10 cellular contexts compared by ENCODE assay signal in the genomic region with DNA sequence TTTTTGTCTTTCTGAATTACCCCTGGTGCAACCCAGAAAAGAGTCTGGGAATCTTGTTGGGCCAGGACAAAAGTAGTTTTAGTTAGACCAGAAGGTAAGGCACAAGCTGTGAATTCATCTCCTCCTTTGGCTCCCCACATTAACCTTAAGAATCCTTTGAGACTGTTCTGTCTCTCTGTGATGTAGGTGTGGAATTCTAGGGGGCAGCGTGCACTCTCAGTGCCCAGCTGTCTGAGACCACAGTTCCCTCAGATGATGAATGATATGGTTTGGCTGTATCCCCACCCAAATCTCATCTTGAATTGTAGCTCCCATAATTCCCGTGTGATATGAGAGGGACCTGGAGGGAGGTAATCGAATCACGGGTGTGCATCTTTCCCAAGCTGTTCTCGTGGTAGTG. TPM values are rescaled to one million over a fixed set of nuclear protein-coding genes. Genes with fewer than 3 reads are reported as not detected.
A peak's percentile ranks its signal among the peaks of the same experiment; 100 is the strongest.
DNase-seq lines count a peak whose midpoint lies in the region; TF ChIP-seq lines count a peak whose summit lies in the region.
"Had no signal": no experiment of that assay in that cellular context is flagged by ENCODE, and none has a peak within 500 bp of the region (broad histone marks: within the 10 kb centered on the region; RNA-seq: fewer than 3 reads in every experiment).

No MANE protein-coding gene starts in this region.

- TF ChIP-seq CTCF in fibroblast of lung (conservative IDR thresholded peaks at IDR 0.05 in 1 of 2, IDR thresholded peaks at IDR 0.05 in 1 of 2; ENCODE audit: low read depth in 1 of 2, low read length in 2 of 2) (no peak), right atrium auricular region (IDR thresholded peaks at IDR 0.05) (no peak)

- H3K27ac Mint-ChIP-seq in activated CD4-positive, alpha-beta T cell treated with anti-CD3 and anti-CD28 coated beads, Interleukin-2, amount 10 ng/mL, durations not matched to agents 7 days and 5 days, result peak overlapping the region; percentile 89

- H3K4me2 ChIP-seq in fibroblast of lung (ENCODE audit: extremely low read depth, insufficient read depth, low read length) (peak overlapping the region; percentile 90), skeletal muscle satellite cell (ENCODE audit: low read length) (peak overlapping the region; percentile 87)

- H3K27ac ChIP-seq in SJCRH30, result peak overlapping the region; percentile 46; the same call in 1 of the 2 replicates
- H3K27ac ChIP-seq in fibroblast of lung (ENCODE audit: insufficient read depth, low read length), result no peak overlapping the region
- no peak overlapping the region for H3K27ac ChIP-seq in right atrium auricular region

- peaks cover 3% of the 10 kb centered on the region; the same call in 1 of the 2 replicates for H3K36me3 ChIP-seq in SJCRH30
- H3K36me3 ChIP-seq in fibroblast of lung (ENCODE audit: control insufficient read depth, insufficient read depth, low read length), result no peaks in the 10 kb centered on the region
- H3K36me3 ChIP-seq in skeletal muscle satellite cell (ENCODE audit: insufficient read depth, low read length), result no peaks in the 10 kb centered on the region
- H3K36me3 ChIP-seq in right atrium auricular region, result no peaks in the 10 kb centered on the region

- H4K20me1 ChIP-seq in fibroblast of lung (ENCODE audit: control insufficient read depth, extremely low read depth, insufficient read depth, low read length), result no peaks in the 10 kb centered on the region

- H3K4me3 Mint-ChIP-seq in activated CD4-positive, alpha-beta T cell treated with anti-CD3 and anti-CD28 coated beads, Interleukin-2, amount 10 ng/mL, durations not matched to agents 7 days and 5 days, result peak overlapping the region; percentile 94

- H3K9me3 ChIP-seq in SJCRH30 (replicated peaks) (no peaks in the 10 kb centered on the region), fibroblast of lung (ENCODE audit: control insufficient read depth, insufficient read depth, low read depth, low read length) (no peaks in the 10 kb centered on the region), skeletal muscle satellite cell (replicated peaks; ENCODE audit: low read length) (no peaks in the 10 kb centered on the region), right atrium auricular region (no peaks in the 10 kb centered on the region)

- H3K9ac ChIP-seq in fibroblast of lung (ENCODE audit: insufficient read depth, low read length) (no peak overlapping the region), skeletal muscle satellite cell (ENCODE audit: low read depth, low read length) (no peak overlapping the region)

- H3K4me3 ChIP-seq in SJCRH30, result no peak overlapping the region; the same call in 1 of the 2 replicates
- H3K4me3 ChIP-seq in fibroblast of lung (replicated peaks in 1 of 4; ENCODE audit: control extremely low read depth in 1 of 4, insufficient read depth in 1 of 4, low read depth in 3 of 4, low read length in 4 of 4), result peak overlapping the region in 3 of 4 experiments; percentile 91 to 95 (median 91)
- H3K4me3 ChIP-seq in skeletal muscle satellite cell (ENCODE audit: low read length), result peak overlapping the region; percentile 91
- no peak overlapping the region for H3K4me3 ChIP-seq in right atrium auricular region

- peaks cover 3% of the 10 kb centered on the region for H3K79me2 ChIP-seq in fibroblast of lung (ENCODE audit: control insufficient read depth, insufficient read depth, low read length)

- CTCF ChIA-PET in activated CD4-positive, alpha-beta T cell treated with anti-CD3 and anti-CD28 coated beads, Interleukin-2, amount 10 ng/mL, durations not matched to agents 7 days and 5 days (lab: Charles Lee), result interaction anchor here (1.1 to 1.4 kb wide), 2 partner anchors 13 to 15 kb away, joined by 3 read pairs; no protein-coding TSS in a partner anchor

- no peak overlapping the region for H2AFZ ChIP-seq in fibroblast of lung (ENCODE audit: low read length)

- H3K9me3 Mint-ChIP-seq in activated CD4-positive, alpha-beta T cell treated with anti-CD3 and anti-CD28 coated beads, Interleukin-2, amount 10 ng/mL, durations not matched to agents 7 days and 5 days, result peaks cover 36% of the 10 kb centered on the region

- no peak for DNase-seq in activated CD4-positive, alpha-beta T cell treated with anti-CD3 and anti-CD28 coated beads, Interleukin-2, amount 10 ng/mL, durations not matched to agents 7 days and 5 days
- no peak for DNase-seq in activated CD4-positive, alpha-beta T cell treated with anti-CD3 and anti-CD28 coated beads for 48 hours
- DNase-seq in SJCRH30 (no peak), fibroblast of lung (ENCODE audit: low read depth in 2 of 2) (no peak), right atrium auricular region (ENCODE audit: low spot score) (no peak), NCI-H2107 treated with DMSO at 0.1 percent for 48 hours (lab: John Stamatoyannopoulos, UW; ENCODE audit: unreplicated experiment) (no peak), LoVo (ENCODE audit: low spot score) (no peak)
- DNase-seq: cerebellar nuclear complex, NCI-H82 had no signal

- H3K4me1 ChIP-seq in SJCRH30, result peaks cover 3% of the 10 kb centered on the region; the same call in 1 of the 2 replicates
- H3K4me1 ChIP-seq in fibroblast of lung (ENCODE audit: control insufficient read depth, extremely low read depth, insufficient read depth, low read length), result no peaks in the 10 kb centered on the region
- H3K4me1 ChIP-seq in skeletal muscle satellite cell (ENCODE audit: control insufficient read depth, insufficient read depth, low read length), result peaks cover 5% of the 10 kb centered on the region
- H3K4me1 ChIP-seq in right atrium auricular region, result peaks cover 0 to 31% of the 10 kb centered on the region in 2 donors

- H3K27me3 ChIP-seq in SJCRH30 (no peaks in the 10 kb centered on the region), fibroblast of lung (ENCODE audit: control insufficient read depth, insufficient read depth, low read length) (no peaks in the 10 kb centered on the region), skeletal muscle satellite cell (ENCODE audit: control insufficient read depth, insufficient read depth, low read length) (no peaks in the 10 kb centered on the region), right atrium auricular region (no peaks in the 10 kb centered on the region)

- no peaks in the 10 kb centered on the region for H3K27me3 Mint-ChIP-seq in activated CD4-positive, alpha-beta T cell treated with anti-CD3 and anti-CD28 coated beads, Interleukin-2, amount 10 ng/mL, durations not matched to agents 7 days and 5 days

- H3K36me3 Mint-ChIP-seq in activated CD4-positive, alpha-beta T cell treated with anti-CD3 and anti-CD28 coated beads, Interleukin-2, amount 10 ng/mL, durations not matched to agents 7 days and 5 days (ENCODE audit: low read depth), result peaks cover 54% of the 10 kb centered on the region

- H3K4me1 Mint-ChIP-seq in activated CD4-positive, alpha-beta T cell treated with anti-CD3 and anti-CD28 coated beads, Interleukin-2, amount 10 ng/mL, durations not matched to agents 7 days and 5 days, result peaks cover 41% of the 10 kb centered on the region

- POLR2A ChIA-PET in activated CD4-positive, alpha-beta T cell treated with anti-CD3 and anti-CD28 coated beads, Interleukin-2, amount 10 ng/mL, durations not matched to agents 7 days and 5 days (lab: Charles Lee), result no interaction called here

RNA-seq across cellular contexts. Expression of gene ZNF506, which starts 43.9 kb away (rescaled TPM):
- 10 to 100 TPM; 23.0 to 26.7 TPM for total RNA-seq in activated CD4-positive, alpha-beta T cell treated with anti-CD3 and anti-CD28 coated beads, Interleukin-2, amount 10 ng/mL, durations not matched to agents 7 days and 5 days
- total RNA-seq in SJCRH30 (2014; rRNA removed; shearing (Covaris generic)), result 23.6 and 31.6 TPM in 2 replicates
- total RNA-seq in fibroblast of lung (11.0 and 16.5 TPM in 2 replicates), right atrium auricular region (10 to 100 TPM; 14.2 to 18.2 TPM)
- 7.6 and 9.6 TPM in 2 replicates for polyA plus RNA-seq in fibroblast of lung
- polyA plus RNA-seq in fibroblast of lung (2012), result 6.0 and 6.6 TPM in 2 replicates
- polyA minus RNA-seq in fibroblast of lung (ENCODE audit: low replicate concordance), result 5.2 and 15.4 TPM in 2 replicates
- total RNA-seq in skeletal muscle satellite cell (2012; rRNA removed), result 3.9 and 7.9 TPM in 2 replicates

RNA-seq across cellular contexts. Expression of gene ZNF14, which starts 44.8 kb away (rescaled TPM):
- 1 to 10 TPM; 7.9 to 8.9 TPM for total RNA-seq in activated CD4-positive, alpha-beta T cell treated with anti-CD3 and anti-CD28 coated beads, Interleukin-2, amount 10 ng/mL, durations not matched to agents 7 days and 5 days
- 7.8 and 7.9 TPM in 2 replicates for total RNA-seq in SJCRH30 (2014; rRNA removed; shearing (Covaris generic))
- 6.2 and 7.9 TPM in 2 replicates for total RNA-seq in fibroblast of lung
- 2.6 and 3.7 TPM in 2 replicates for polyA plus RNA-seq in fibroblast of lung
- 1.7 and 2.3 TPM in 2 replicates for polyA plus RNA-seq in fibroblast of lung (2012)
- not detected in 2 replicates for polyA minus RNA-seq in fibroblast of lung (ENCODE audit: low replicate concordance)
- total RNA-seq in skeletal muscle satellite cell (2012; rRNA removed), result 4.8 and 5.0 TPM in 2 replicates
- 1 to 10 TPM; 2.8 to 4.6 TPM for total RNA-seq in right atrium auricular region

Comparison
In these comparisons a context has a peak if more than half of its experiments do, and no peak if none do; other contexts are left out.
1. H3K4me3 ChIP-seq: peak in fibroblast of lung (3 of 4) and skeletal muscle satellite cell (single experiment); none in SJCRH30 (single experiment) and right atrium auricular region (0 of 2).